8 cellular contexts compared by ENCODE assay signal in genomic region chr6:33192671-33193602, GRCh38. TPM values are rescaled to one million over a fixed set of nuclear protein-coding genes. Genes with fewer than 3 reads are reported as not detected.
DNase-seq lines count a peak whose midpoint lies in the region; ATAC-seq, FAIRE-seq and TF ChIP-seq lines count a peak whose summit lies in the region.

No MANE protein-coding gene starts in this region.

- 0 out of 2 replicates have a peak, but pooled peaks cover 5% of the 10 kb centered on the region for H3F3A ChIP-seq in GM23338 (replicated peaks; ENCODE audit: low read depth)

- no peaks in the 10 kb centered on the region for H3K9me2 ChIP-seq in GM23338 (ENCODE audit: insufficient read depth)

- H3K4me2 ChIP-seq in GM23338, result peak overlapping the region; percentile 100

- H3K27me3 ChIP-seq in GM23338 (ENCODE audit: insufficient read depth), result peaks cover 27% of the 10 kb centered on the region
- no peaks in the 10 kb centered on the region for H3K27me3 ChIP-seq in pancreas

- intact Hi-C loops in Right ventricle myocardium superior (cut with DNase I), result no loop called here
- intact Hi-C loops in pancreas (cut with DNase I), result no loop called here

- no peak overlapping the region for H3K27ac ChIP-seq in GM23338 (ENCODE audit: low read depth)
- H3K27ac ChIP-seq in pancreas, result no peak overlapping the region

- no peaks in the 10 kb centered on the region for H3K79me2 ChIP-seq in GM23338 (replicated peaks; ENCODE audit: insufficient read depth)

- H3K9me3 ChIP-seq in pancreas, result no peaks in the 10 kb centered on the region

- no peaks in the 10 kb centered on the region for H3K9me3 Mint-ChIP-seq in GM23338

- H4K20me1 ChIP-seq in GM23338 (replicated peaks; ENCODE audit: insufficient read depth), result peaks cover 1% of the 10 kb centered on the region

- H3K36me3 ChIP-seq in GM23338 (ENCODE audit: insufficient read depth) (no peaks in the 10 kb centered on the region; the same call in 1 of the 2 replicates), pancreas (peaks cover 0 to 25% (median 18%) of the 10 kb centered on the region in 3 donors)

- ATAC-seq in GM23338 (peak; percentile 55), Right ventricle myocardium superior (ENCODE audit: poor library complexity) (peak; percentile 32), pancreas (peak in 3 of 4 donors; percentile 15 to 37 (median 32)), HG02763 (IDR thresholded peaks at IDR 0.05; ENCODE audit: unreplicated experiment) (no peak)

- peak overlapping the region; percentile 100 for H2AFZ ChIP-seq in GM23338

- H3K4me1 ChIP-seq in GM23338 (ENCODE audit: insufficient read depth) (peaks cover 11% of the 10 kb centered on the region), pancreas (peaks cover 11 to 12% (median 11%) of the 10 kb centered on the region in 3 donors)

- H3K27ac Mint-ChIP-seq in GM23338, result no peak overlapping the region

- peaks cover 22% of the 10 kb centered on the region for H3K4me1 Mint-ChIP-seq in GM23338

- FAIRE-seq in pancreas (lab: Jason Lieb, UNC), result no peak

- 4 to 7% methylated on average over 37 to 72 of the region's 72 CpGs for WGBS in pancreas, 2 donors

- peak overlapping the region; percentile 94 for H3K4me3 ChIP-seq in GM23338
- H3K4me3 ChIP-seq in pancreas, result peak overlapping the region in 2 of 4 donors; percentile 5 to 15

- H3K4me3 Mint-ChIP-seq in GM23338, result peak overlapping the region; percentile 90

- peaks cover 21% of the 10 kb centered on the region for H3K27me3 Mint-ChIP-seq in GM23338 (ENCODE audit: insufficient read depth, low read depth, poor library complexity)

- peak; percentile 68 for DNase-seq in GM23338 (ENCODE audit: low spot score)
- DNase-seq in activated gamma-delta T cell treated with Interleukin-2 at 50 U/mL for 16 hours, result peak; percentile 34
- DNase-seq in Right ventricle myocardium superior, result peak; percentile 63
- peak in 4 of 6 donors; percentile 39 to 76 (median 68) for DNase-seq in pancreas
- no peak for DNase-seq in NCI-H187 (lab: John Stamatoyannopoulos, UW)
- no peak for DNase-seq in NCI-H2107 treated with DMSO at 0.1 percent for 48 hours (lab: John Stamatoyannopoulos, UW; ENCODE audit: unreplicated experiment)
- no peak for DNase-seq in NCI-H2081 (lab: John Stamatoyannopoulos, UW)

- H3K36me3 Mint-ChIP-seq in GM23338 (ENCODE audit: low read depth), result peaks cover 23% of the 10 kb centered on the region

- no peak for TF ChIP-seq CTCF in GM23338 (conservative IDR thresholded peaks at IDR 0.05; ENCODE audit: low read depth in 2 of 2)
- TF ChIP-seq CTCF in pancreas (IDR thresholded peaks at IDR 0.05), result no peak

TF ChIP-seq in GM23338, 12 proteins besides CTCF, POLR2A, EP300 and RAD21 (continues in another document):
- TF ChIP-seq EZH2phosphoT487 (IDR thresholded peaks at IDR 0.05; ENCODE audit: unreplicated experiment) (no peak), EZH2 (IDR thresholded peaks at IDR 0.05; ENCODE audit: low read depth, unreplicated experiment) (no peak), ZNF331 (CRISPR knock-in tag; IDR thresholded peaks at IDR 0.05; ENCODE audit: low read depth) (no peak), STAT1 (IDR thresholded peaks at IDR 0.05; ENCODE audit: unreplicated experiment) (no peak), NANOG (IDR thresholded peaks at IDR 0.05; ENCODE audit: borderline replicate concordance) (no peak)
- TF ChIP-seq, protein P1, sequence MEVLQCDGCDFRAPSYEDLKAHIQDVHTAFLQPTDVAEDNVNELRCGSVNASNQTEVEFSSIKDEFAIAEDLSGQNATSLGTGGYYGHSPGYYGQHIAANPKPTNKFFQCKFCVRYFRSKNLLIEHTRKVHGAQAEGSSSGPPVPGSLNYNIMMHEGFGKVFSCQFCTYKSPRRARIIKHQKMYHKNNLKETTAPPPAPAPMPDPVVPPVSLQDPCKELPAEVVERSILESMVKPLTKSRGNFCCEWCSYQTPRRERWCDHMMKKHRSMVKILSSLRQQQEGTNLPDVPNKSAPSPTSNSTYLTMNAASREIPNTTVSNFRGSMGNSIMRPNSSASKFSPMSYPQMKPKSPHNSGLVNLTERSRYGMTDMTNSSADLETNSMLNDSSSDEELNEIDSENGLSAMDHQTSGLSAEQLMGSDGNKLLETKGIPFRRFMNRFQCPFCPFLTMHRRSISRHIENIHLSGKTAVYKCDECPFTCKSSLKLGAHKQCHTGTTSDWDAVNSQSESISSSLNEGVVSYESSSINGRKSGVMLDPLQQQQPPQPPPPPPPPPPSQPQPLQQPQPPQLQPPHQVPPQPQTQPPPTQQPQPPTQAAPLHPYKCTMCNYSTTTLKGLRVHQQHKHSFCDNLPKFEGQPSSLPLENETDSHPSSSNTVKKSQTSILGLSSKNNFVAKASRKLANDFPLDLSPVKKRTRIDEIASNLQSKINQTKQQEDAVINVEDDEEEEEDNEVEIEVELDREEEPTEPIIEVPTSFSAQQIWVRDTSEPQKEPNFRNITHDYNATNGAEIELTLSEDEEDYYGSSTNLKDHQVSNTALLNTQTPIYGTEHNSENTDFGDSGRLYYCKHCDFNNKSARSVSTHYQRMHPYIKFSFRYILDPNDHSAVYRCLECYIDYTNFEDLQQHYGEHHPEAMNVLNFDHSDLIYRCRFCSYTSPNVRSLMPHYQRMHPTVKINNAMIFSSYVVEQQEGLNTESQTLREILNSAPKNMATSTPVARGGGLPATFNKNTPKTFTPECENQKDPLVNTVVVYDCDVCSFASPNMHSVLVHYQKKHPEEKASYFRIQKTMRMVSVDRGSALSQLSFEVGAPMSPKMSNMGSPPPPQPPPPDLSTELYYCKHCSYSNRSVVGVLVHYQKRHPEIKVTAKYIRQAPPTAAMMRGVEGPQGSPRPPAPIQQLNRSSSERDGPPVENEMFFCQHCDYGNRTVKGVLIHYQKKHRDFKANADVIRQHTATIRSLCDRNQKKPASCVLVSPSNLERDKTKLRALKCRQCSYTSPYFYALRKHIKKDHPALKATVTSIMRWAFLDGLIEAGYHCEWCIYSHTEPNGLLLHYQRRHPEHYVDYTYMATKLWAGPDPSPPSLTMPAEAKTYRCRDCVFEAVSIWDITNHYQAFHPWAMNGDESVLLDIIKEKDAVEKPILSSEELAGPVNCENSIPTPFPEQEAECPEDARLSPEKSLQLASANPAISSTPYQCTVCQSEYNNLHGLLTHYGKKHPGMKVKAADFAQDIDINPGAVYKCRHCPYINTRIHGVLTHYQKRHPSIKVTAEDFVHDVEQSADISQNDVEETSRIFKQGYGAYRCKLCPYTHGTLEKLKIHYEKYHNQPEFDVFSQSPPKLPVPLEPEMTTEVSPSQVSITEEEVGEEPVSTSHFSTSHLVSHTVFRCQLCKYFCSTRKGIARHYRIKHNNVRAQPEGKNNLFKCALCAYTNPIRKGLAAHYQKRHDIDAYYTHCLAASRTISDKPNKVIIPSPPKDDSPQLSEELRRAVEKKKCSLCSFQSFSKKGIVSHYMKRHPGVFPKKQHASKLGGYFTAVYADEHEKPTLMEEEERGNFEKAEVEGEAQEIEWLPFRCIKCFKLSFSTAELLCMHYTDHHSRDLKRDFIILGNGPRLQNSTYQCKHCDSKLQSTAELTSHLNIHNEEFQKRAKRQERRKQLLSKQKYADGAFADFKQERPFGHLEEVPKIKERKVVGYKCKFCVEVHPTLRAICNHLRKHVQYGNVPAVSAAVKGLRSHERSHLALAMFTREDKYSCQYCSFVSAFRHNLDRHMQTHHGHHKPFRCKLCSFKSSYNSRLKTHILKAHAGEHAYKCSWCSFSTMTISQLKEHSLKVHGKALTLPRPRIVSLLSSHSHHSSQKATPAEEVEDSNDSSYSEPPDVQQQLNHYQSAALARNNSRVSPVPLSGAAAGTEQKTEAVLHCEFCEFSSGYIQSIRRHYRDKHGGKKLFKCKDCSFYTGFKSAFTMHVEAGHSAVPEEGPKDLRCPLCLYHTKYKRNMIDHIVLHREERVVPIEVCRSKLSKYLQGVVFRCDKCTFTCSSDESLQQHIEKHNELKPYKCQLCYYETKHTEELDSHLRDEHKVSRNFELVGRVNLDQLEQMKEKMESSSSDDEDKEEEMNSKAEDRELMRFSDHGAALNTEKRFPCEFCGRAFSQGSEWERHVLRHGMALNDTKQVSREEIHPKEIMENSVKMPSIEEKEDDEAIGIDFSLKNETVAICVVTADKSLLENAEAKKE (CRISPR knock-in tag; IDR thresholded peaks at IDR 0.05), result no peak

RNA-seq across cellular contexts. Expression of gene COL11A2, which starts 0.7 kb away (rescaled TPM):
- total RNA-seq in GM23338 (2014; rRNA removed; shearing (Covaris generic)), result 1.3 and 2.7 TPM in 2 replicates
- polyA plus RNA-seq in GM23338 (2016; fragmentation: Nextera tagmentation; extraction: Ambion mirVana) (1.6 and 2.2 TPM in 2 replicates), pancreas (1 to 10 TPM; 2.9 to 3.1 TPM)
- total RNA-seq in Right ventricle myocardium superior (0.94 TPM), pancreas (under 1 TPM; 0.15 to 0.75 (median 0.36) TPM)

RNA-seq across cellular contexts. Expression of gene RXRB, which starts 7.5 kb away (rescaled TPM):
- 11.3 and 11.6 TPM in 2 replicates for total RNA-seq in GM23338 (2014; rRNA removed; shearing (Covaris generic))
- polyA plus RNA-seq in GM23338 (2016; fragmentation: Nextera tagmentation; extraction: Ambion mirVana) (6.7 and 6.9 TPM in 2 replicates), pancreas (10 to 100 TPM; 48.8 to 68.3 TPM)
- total RNA-seq in Right ventricle myocardium superior (37.9 TPM), pancreas (10 to 100 TPM; 20.1 to 30.9 (median 21.9) TPM)

RNA-seq across cellular contexts. Expression of gene SLC39A7, which starts 7.7 kb away (rescaled TPM):
- total RNA-seq in GM23338 (2014; rRNA removed; shearing (Covaris generic)), result 75.9 and 79.9 TPM in 2 replicates
- polyA plus RNA-seq in GM23338 (2016; fragmentation: Nextera tagmentation; extraction: Ambion mirVana) (9.0 and 9.2 TPM in 2 replicates), pancreas (100 to 1,000 TPM in 1 of 2 donors, 10 to 100 TPM in 1; 53.9 to 111 TPM)
- total RNA-seq in Right ventricle myocardium superior (46.0 TPM), pancreas (10 to 100 TPM; 41.6 to 87.5 (median 64.5) TPM)

RNA-seq across cellular contexts. Expression of gene HSD17B8, which starts 11.5 kb away (rescaled TPM):
- 8.9 and 16.0 TPM in 2 replicates for total RNA-seq in GM23338 (2014; rRNA removed; shearing (Covaris generic))
- polyA plus RNA-seq in GM23338 (2016; fragmentation: Nextera tagmentation; extraction: Ambion mirVana), result 4.3 and 5.6 TPM in 2 replicates
- 25.1 TPM for total RNA-seq in Right ventricle myocardium superior
- 10 to 100 TPM; 20.9 to 47.3 (median 31.4) TPM for total RNA-seq in pancreas
- polyA plus RNA-seq in pancreas, result 10 to 100 TPM; 36.2 to 47.4 TPM

RNA-seq across cellular contexts. Expression of gene RING1, which starts 15.4 kb away (rescaled TPM):
- 8.0 and 16.0 TPM in 2 replicates for total RNA-seq in GM23338 (2014; rRNA removed; shearing (Covaris generic))
- polyA plus RNA-seq in GM23338 (2016; fragmentation: Nextera tagmentation; extraction: Ambion mirVana) (6.4 and 8.3 TPM in 2 replicates), pancreas (10 to 100 TPM; 47.4 to 57.6 TPM)
- total RNA-seq in Right ventricle myocardium superior (26.4 TPM), pancreas (10 to 100 TPM; 15.0 to 28.0 (median 20.1) TPM)

Comparison
In these comparisons a context has a peak if more than half of its experiments do, and no peak if none do; other contexts are left out.
1. DNase-seq: peak in GM23338 (single experiment), activated gamma-delta T cell treated with Interleukin-2 at 50 U/mL for 16 hours (single experiment), Right ventricle myocardium superior (single experiment) and pancreas (4 of 6); none in NCI-H187 (0 of 2), NCI-H2107 treated with DMSO at 0.1 percent for 48 hours (single experiment) and NCI-H2081 (0 of 2).